Comparison of ENCODE assay signal across 16 cellular contexts in genomic region chr14:49553892-49554291, GRCh38.
"Had no signal": no experiment of that assay in that cellular context is flagged by ENCODE, and none has a peak within 500 bp of the region (broad histone marks: within the 10 kb centered on the region; RNA-seq: fewer than 3 reads in every experiment).

No MANE protein-coding gene starts in this region.

- H3K4me3 ChIP-seq: cardiac muscle cell, esophagus muscularis mucosa, testis, upper lobe of right lung had no signal

- H3K27me3 ChIP-seq: cardiac muscle cell, esophagus muscularis mucosa, testis, upper lobe of right lung had no signal

- H3K9me3 ChIP-seq: esophagus muscularis mucosa, testis, upper lobe of right lung had no signal

- DNase-seq: activated CD4-positive, alpha-beta T cell treated with anti-CD3 and anti-CD28 coated beads, Interleukin-2, amount 10 ng/mL, durations not matched to agents 7 days and 5 days; activated CD8-positive, alpha-beta memory T cell treated with anti-CD3 and anti-CD28 coated beads for 24 hours; activated naive CD4-positive, alpha-beta T cell treated with anti-CD3 and anti-CD28 coated beads for 36 hours; mammary epithelial cell; naive thymus-derived CD8-positive, alpha-beta T cell; posterior cingulate gyrus; stimulated activated CD4-positive, alpha-beta T cell treated with anti-CD3 and anti-CD28 coated beads, Interleukin-15, amount 100 ng/mL, for 24 hours; stimulated activated CD4-positive, alpha-beta T cell treated with anti-CD3 and anti-CD28 coated beads, Interleukin-4, amount 100 ng/mL, for 24 hours; stimulated activated naive CD8-positive, alpha-beta T cell treated with anti-CD3 and anti-CD28 coated beads, Interleukin-15, amount 100 ng/mL, for 72 hours; testis; upper lobe of right lung; WERI-Rb-1 had no signal

- ATAC-seq: activated T-helper 17 cell treated with anti-CD3 and anti-CD28 coated beads, Interleukin-2, amount 50 U/mL, for 72 hours; left lobe of liver; naive thymus-derived CD8-positive, alpha-beta T cell; stimulated activated naive CD8-positive, alpha-beta T cell treated with anti-CD3 and anti-CD28 coated beads, Interleukin-15, amount 100 ng/mL, for 72 hours; upper lobe of right lung had no signal

- H3K27ac ChIP-seq: cardiac muscle cell, esophagus muscularis mucosa, testis, upper lobe of right lung, WERI-Rb-1 had no signal

- H3K4me1 ChIP-seq: esophagus muscularis mucosa, testis, upper lobe of right lung had no signal

- H3K36me3 ChIP-seq: cardiac muscle cell, esophagus muscularis mucosa, upper lobe of right lung, WERI-Rb-1 had no signal
